In the genomic region with DNA sequence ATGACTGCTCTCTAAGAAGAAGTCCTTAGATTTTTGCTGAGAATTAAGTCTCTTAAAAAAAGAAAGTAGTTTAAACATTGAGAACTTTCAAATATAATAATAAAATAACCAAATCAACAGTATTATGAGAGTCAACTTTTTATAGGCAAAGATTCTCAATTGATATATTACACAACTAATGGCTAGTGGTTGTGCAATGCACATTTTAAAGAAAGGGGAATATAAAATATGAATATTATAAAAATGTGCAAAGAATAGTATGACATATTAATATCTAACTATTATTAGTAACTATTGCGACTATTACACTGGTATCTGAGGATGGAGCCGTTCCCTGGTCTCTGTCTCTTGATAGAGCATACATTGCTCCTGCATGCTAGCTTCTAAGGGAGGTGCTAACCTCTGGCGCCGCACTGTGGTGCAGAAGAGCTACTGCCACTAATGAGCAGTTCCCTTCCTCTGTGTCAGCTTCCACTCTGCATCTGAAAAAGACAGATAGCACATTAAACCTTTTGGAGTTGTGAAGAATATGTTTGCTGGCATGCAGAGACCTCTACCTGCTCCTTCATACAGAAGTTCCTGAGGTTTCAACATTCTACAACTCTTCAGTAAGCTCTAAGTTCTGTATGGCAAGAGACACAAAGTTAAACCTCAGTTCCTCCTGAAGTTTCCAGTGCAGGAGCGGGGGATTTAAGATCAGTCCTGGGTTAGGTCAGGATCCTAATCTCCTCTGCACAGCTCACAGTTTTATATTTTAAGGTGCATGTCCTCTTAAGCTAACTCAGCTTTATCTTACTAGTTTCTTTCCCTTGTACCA, we compare ENCODE assay signal across 8 cellular contexts.
DNase-seq lines count a peak whose midpoint lies in the region; ATAC-seq and TF ChIP-seq lines count a peak whose summit lies in the region.

No MANE protein-coding gene starts in this region.

- peak; percentile 100 for TF ChIP-seq CTCF in astrocyte of the spinal cord (IDR thresholded peaks at IDR 0.05; ENCODE audit: low read depth, low read length)

- no peak overlapping the region for H3K4me3 ChIP-seq in astrocyte of the spinal cord (ENCODE audit: low read depth, low read length)

- DNase-seq in DMS 273 (lab: John Stamatoyannopoulos, UW; ENCODE audit: unreplicated experiment) (peak; percentile 80), DMS 273 treated with DMSO at 0.1 percent for 48 hours (lab: John Stamatoyannopoulos, UW) (no peak), RPMI8226 (peak; percentile 69), astrocyte of the spinal cord (ENCODE audit: low read depth, low spot score) (peak; percentile 64), iPS-NIHi7 (ENCODE audit: extremely low spot score) (peak; percentile 85)
- peak; percentile 23 to 44 (median 28) for DNase-seq in stimulated activated CD4-positive, alpha-beta T cell treated with anti-CD3 and anti-CD28 coated beads, Interleukin-12 subunit alpha, Interleukin-12 subunit beta, amount 100 ng/mL, for 48 hours (ENCODE audit: low read depth in 2 of 3, low spot score in 1 of 3)

- TF ChIP-seq RAD21 in Ishikawa (IDR thresholded peaks at IDR 0.05; ENCODE audit: low read depth), result peak; percentile 92

- no peak for TF ChIP-seq EP300 in Ishikawa (IDR thresholded peaks at IDR 0.05; ENCODE audit: borderline replicate concordance)

- in situ Hi-C loops in astrocyte of the spinal cord (cut with HindIII; ENCODE audit: low sequenced_read_pairs), result no loop called here

- ATAC-seq in GM21576 (IDR thresholded peaks at IDR 0.05; ENCODE audit: unreplicated experiment), result peak; percentile 84

TF ChIP-seq in Ishikawa, 13 proteins besides CTCF, POLR2A, EP300 and RAD21:
- no peak for TF ChIP-seq EGR1 (IDR thresholded peaks at IDR 0.05)
- no peak for TF ChIP-seq TEAD4 (IDR thresholded peaks at IDR 0.05)
- no peak for TF ChIP-seq ZBTB7A (IDR thresholded peaks at IDR 0.05; ENCODE audit: low read depth)
- TF ChIP-seq YY1 (IDR thresholded peaks at IDR 0.05; ENCODE audit: low read depth), result no peak
- no peak for TF ChIP-seq NFIC (IDR thresholded peaks at IDR 0.05)
- TF ChIP-seq FOXM1 (IDR thresholded peaks at IDR 0.05; ENCODE audit: borderline replicate concordance, low read depth), result no peak
- no peak for TF ChIP-seq TAF1 (IDR thresholded peaks at IDR 0.05; ENCODE audit: low read depth)
- no peak for TF ChIP-seq USF1 (IDR thresholded peaks at IDR 0.05)
- TF ChIP-seq CEBPB (IDR thresholded peaks at IDR 0.05), result no peak
- TF ChIP-seq, protein P1, sequence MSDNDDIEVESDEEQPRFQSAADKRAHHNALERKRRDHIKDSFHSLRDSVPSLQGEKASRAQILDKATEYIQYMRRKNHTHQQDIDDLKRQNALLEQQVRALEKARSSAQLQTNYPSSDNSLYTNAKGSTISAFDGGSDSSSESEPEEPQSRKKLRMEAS (IDR thresholded peaks at IDR 0.05), result no peak
